Comparison of ENCODE assay signal across 9 cellular contexts in the genomic region with DNA sequence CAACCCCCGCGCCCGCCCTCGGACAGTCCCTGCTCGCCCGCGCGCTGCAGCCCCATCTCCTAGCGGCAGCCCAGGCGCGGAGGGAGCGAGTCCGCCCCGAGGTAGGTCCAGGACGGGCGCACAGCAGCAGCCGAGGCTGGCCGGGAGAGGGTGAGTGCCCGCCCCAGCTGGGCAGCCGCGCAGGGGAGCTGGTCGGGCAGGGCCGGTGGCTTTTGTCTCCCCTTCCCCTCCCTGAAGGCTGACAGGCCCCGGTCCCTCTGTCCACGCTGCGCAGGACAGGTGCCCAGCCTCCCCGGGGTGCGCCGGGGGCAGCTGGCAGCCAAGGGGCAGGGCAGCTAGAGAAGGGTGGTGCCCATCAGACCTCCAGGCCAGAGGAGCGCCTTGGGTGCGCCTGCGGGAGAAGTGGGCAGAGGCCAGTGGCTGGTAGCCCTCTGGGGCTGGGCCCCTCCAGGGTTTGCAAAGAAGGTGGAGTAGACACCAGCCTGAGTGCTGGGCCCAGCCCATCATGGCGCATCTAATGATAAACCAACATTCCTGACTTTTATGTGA. TPM values are rescaled to one million over a fixed set of nuclear protein-coding genes. Genes with fewer than 3 reads are reported as not detected.
DNase-seq lines count a peak whose midpoint lies in the region; ATAC-seq and TF ChIP-seq lines count a peak whose summit lies in the region.
"Had no signal": no experiment of that assay in that cellular context is flagged by ENCODE, and none has a peak within 500 bp of the region (broad histone marks: within the 10 kb centered on the region; RNA-seq: fewer than 3 reads in every experiment).

No MANE protein-coding gene starts in this region.

- H3K27ac Mint-ChIP-seq in endothelial cell (ENCODE audit: unreplicated experiment), result no peak overlapping the region
- no peak overlapping the region for H3K27ac Mint-ChIP-seq in natural killer cell
- H3K27ac Mint-ChIP-seq: dendritic cell treated with granulocyte-macrophage colony-stimulating factor and Interleukin-4, amounts not matched to agents 40 ng/mL and 50 ng/mL, for 4 days had no signal

- CTCF ChIA-PET in A673 (lab: Charles Lee), result no interaction called here

- H3K27me3 Mint-ChIP-seq in endothelial cell (ENCODE audit: unreplicated experiment), result peaks cover 6% of the 10 kb centered on the region
- peaks cover 0 to 3% of the 10 kb centered on the region in 2 donors for H3K27me3 Mint-ChIP-seq in natural killer cell (ENCODE audit: low read depth in 2 of 2)

- H3K4me1 ChIP-seq in A673 (ENCODE audit: insufficient read depth, low read length, poor library complexity, severe bottlenecking) (peaks cover 4% of the 10 kb centered on the region), Loucy (ENCODE audit: insufficient read depth, low read length, poor library complexity, severe bottlenecking) (no peaks in the 10 kb centered on the region), BE2C (no peaks in the 10 kb centered on the region), Karpas-422 (ENCODE audit: low read length) (no peaks in the 10 kb centered on the region)

- no peak for ATAC-seq in natural killer cell

- H3F3A ChIP-seq in Loucy (ENCODE audit: low read depth), result no peaks in the 10 kb centered on the region

- H4K20me1 ChIP-seq in Loucy (ENCODE audit: insufficient read depth, low read length, poor library complexity, severe bottlenecking) (no peaks in the 10 kb centered on the region), Karpas-422 (ENCODE audit: insufficient read depth, low read depth, low read length) (no peaks in the 10 kb centered on the region)

- H3K27me3 ChIP-seq in A673 (replicated peaks; ENCODE audit: insufficient read depth, low read depth, low read length, poor library complexity) (peaks cover 17% of the 10 kb centered on the region), Loucy (ENCODE audit: insufficient read depth, low read length, poor library complexity, severe bottlenecking) (no peaks in the 10 kb centered on the region), BE2C (peaks cover 45% of the 10 kb centered on the region), Karpas-422 (ENCODE audit: low read length) (no peaks in the 10 kb centered on the region)

- H3K9ac ChIP-seq in Loucy (ENCODE audit: low read depth, low read length, poor library complexity, severe bottlenecking) (no peak overlapping the region), Karpas-422 (ENCODE audit: low read length) (no peak overlapping the region)

- H3K9me3 ChIP-seq in A673 (ENCODE audit: low read depth, low read length, poor library complexity, severe bottlenecking) (no peaks in the 10 kb centered on the region), Loucy (ENCODE audit: insufficient read depth, low read depth, low read length) (no peaks in the 10 kb centered on the region), BE2C (no peaks in the 10 kb centered on the region), Karpas-422 (ENCODE audit: low read length) (no peaks in the 10 kb centered on the region)

- no peaks in the 10 kb centered on the region for H3K9me2 ChIP-seq in Loucy (replicated peaks; ENCODE audit: low read depth, low read length)
- no peaks in the 10 kb centered on the region for H3K9me2 ChIP-seq in Karpas-422 (replicated peaks; ENCODE audit: insufficient read depth, low read length)

- TF ChIP-seq CTCF in A673 (conservative IDR thresholded peaks at IDR 0.05; ENCODE audit: low read depth, low read length) (no peak), Loucy (conservative IDR thresholded peaks at IDR 0.05; ENCODE audit: low read length) (no peak), endothelial cell (IDR thresholded peaks at IDR 0.05; ENCODE audit: unreplicated experiment) (no peak), natural killer cell (IDR thresholded peaks at IDR 0.05) (no peak), BE2C (IDR thresholded peaks at IDR 0.05; ENCODE audit: low read depth, low read length) (no peak)

- H3K4me3 ChIP-seq in A673 (ENCODE audit: low read depth, low read length, poor library complexity, severe bottlenecking) (peak overlapping the region; percentile 44), Loucy (ENCODE audit: low read length, poor library complexity, severe bottlenecking) (no peak overlapping the region), BE2C (ENCODE audit: low read depth, low read length) (no peak overlapping the region), Karpas-422 (ENCODE audit: low read length) (no peak overlapping the region)

- no peak overlapping the region for H3K4me2 ChIP-seq in Loucy (ENCODE audit: low read depth, low read length, poor library complexity, severe bottlenecking)
- no peak overlapping the region for H3K4me2 ChIP-seq in Karpas-422 (ENCODE audit: low read depth, low read length, poor library complexity, severe bottlenecking)

- intact Hi-C loops in A673 (cut with micrococcal nuclease; ENCODE audit: unreplicated experiment) (no loop called here), natural killer cell (cut with micrococcal nuclease) (no loop called here)

- H3K36me3 Mint-ChIP-seq in endothelial cell (ENCODE audit: low read depth, unreplicated experiment) (no peaks in the 10 kb centered on the region), natural killer cell (no peaks in the 10 kb centered on the region)

- no peaks in the 10 kb centered on the region for H3K79me2 ChIP-seq in Loucy (ENCODE audit: insufficient read depth, low read length)
- no peaks in the 10 kb centered on the region for H3K79me2 ChIP-seq in Karpas-422 (ENCODE audit: low read length)

- H2AFZ ChIP-seq in Loucy (ENCODE audit: low read length) (0 out of 2 replicates have a peak overlapping the region, but pooled peaks have one; percentile 36), Karpas-422 (ENCODE audit: low read length) (no peak overlapping the region)

- no peak for DNase-seq in A673 (ENCODE audit: low spot score)
- peak; percentile 28 for DNase-seq in endothelial cell (ENCODE audit: low spot score)
- DNase-seq in natural killer cell, result no peak
- DNase-seq in BE2C, result no peak
- DNase-seq in DMS79 (lab: John Stamatoyannopoulos, UW), result no peak
- DNase-seq in Karpas-422, result no peak
- no peak for DNase-seq in activated CD4-positive, alpha-beta T cell treated with anti-CD3 and anti-CD28 coated beads for 48 hours

- H3K36me3 ChIP-seq in A673 (ENCODE audit: insufficient read depth, low read length, poor library complexity, severe bottlenecking), result no peaks in the 10 kb centered on the region
- H3K36me3 ChIP-seq in Loucy (ENCODE audit: insufficient read depth, low read length), result no peaks in the 10 kb centered on the region
- no peaks in the 10 kb centered on the region for H3K36me3 ChIP-seq in BE2C
- no peaks in the 10 kb centered on the region for H3K36me3 ChIP-seq in Karpas-422 (ENCODE audit: insufficient read depth, low read length)

- H3K9me3 Mint-ChIP-seq in endothelial cell (ENCODE audit: unreplicated experiment) (no peaks in the 10 kb centered on the region), natural killer cell (no peaks in the 10 kb centered on the region)
- H3K9me3 Mint-ChIP-seq: dendritic cell treated with granulocyte-macrophage colony-stimulating factor and Interleukin-4, amounts not matched to agents 40 ng/mL and 50 ng/mL, for 4 days had no signal

- H3K4me3 Mint-ChIP-seq in endothelial cell (ENCODE audit: unreplicated experiment), result no peak overlapping the region
- peak overlapping the region; percentile 67 for H3K4me3 Mint-ChIP-seq in natural killer cell

- POLR2A ChIA-PET in A673 (lab: Charles Lee; ENCODE audit: low non-redundant PET), result no interaction called here

- H3K27ac ChIP-seq in A673 (ENCODE audit: low read depth, low read length, poor library complexity, severe bottlenecking) (no peak overlapping the region), Karpas-422 (ENCODE audit: low read length) (no peak overlapping the region)

- BruUV-seq in A673 (replicated peaks; lab: Mats Ljungman, UMichigan), result no TSS peak

- no peaks in the 10 kb centered on the region for H3K4me1 Mint-ChIP-seq in endothelial cell (ENCODE audit: unreplicated experiment)
- peaks cover 0 to 10% of the 10 kb centered on the region in 2 donors for H3K4me1 Mint-ChIP-seq in natural killer cell

RNA-seq across cellular contexts. Expression of gene ITGB4, which starts 0.3 kb away (rescaled TPM):
- total RNA-seq in A673 (2021), result 0.95 and 2.4 TPM in 2 replicates
- 0.54 TPM for total RNA-seq in endothelial cell (ENCODE audit: unreplicated experiment)
- total RNA-seq in natural killer cell, result 1 to 10 TPM in 1 of 3 donors, under 1 TPM in 2; 0.38 to 1.0 (median 0.68) TPM
- 2.8 TPM for polyA plus RNA-seq in BE2C (2012; ENCODE audit: insufficient read depth, insufficient read length, low read depth)
- total RNA-seq in Karpas-422 (2014; rRNA removed; shearing (Covaris generic); ENCODE audit: low replicate concordance), result 0.11 and 0.19 TPM in 2 replicates

RNA-seq across cellular contexts. Expression of gene GALK1, which starts 43.5 kb away (rescaled TPM):
- total RNA-seq in A673 (2021), result 18.3 and 29.7 TPM in 2 replicates
- total RNA-seq in endothelial cell (ENCODE audit: unreplicated experiment), result 18.0 TPM
- 10 to 100 TPM; 11.9 to 15.9 (median 12.6) TPM for total RNA-seq in natural killer cell
- 20.7 TPM for polyA plus RNA-seq in BE2C (2012; ENCODE audit: insufficient read depth, insufficient read length, low read depth)
- 23.9 and 28.3 TPM in 2 replicates for total RNA-seq in Karpas-422 (2014; rRNA removed; shearing (Covaris generic); ENCODE audit: low replicate concordance)

RNA-seq across cellular contexts. Expression of gene SAP30BP, which starts 54.4 kb away (rescaled TPM):
- total RNA-seq in A673 (2021) (98.1 and 114 TPM in 2 replicates), endothelial cell (ENCODE audit: unreplicated experiment) (125 TPM), natural killer cell (100 to 1,000 TPM; 234 to 246 (median 240) TPM)
- 162 TPM for polyA plus RNA-seq in BE2C (2012; ENCODE audit: insufficient read depth, insufficient read length, low read depth)
- total RNA-seq in Karpas-422 (2014; rRNA removed; shearing (Covaris generic); ENCODE audit: low replicate concordance), result 26.5 and 49.2 TPM in 2 replicates

RNA-seq across cellular contexts. Expression of gene RECQL5, which starts 54.6 kb away (rescaled TPM):
- total RNA-seq in A673 (2021) (30.6 and 39.0 TPM in 2 replicates), endothelial cell (ENCODE audit: unreplicated experiment) (40.2 TPM), natural killer cell (10 to 100 TPM; 33.4 to 39.1 (median 34.3) TPM)
- polyA plus RNA-seq in BE2C (2012; ENCODE audit: insufficient read depth, insufficient read length, low read depth), result 69.1 TPM
- 29.4 and 68.7 TPM in 2 replicates for total RNA-seq in Karpas-422 (2014; rRNA removed; shearing (Covaris generic); ENCODE audit: low replicate concordance)
